In the genomic region with DNA sequence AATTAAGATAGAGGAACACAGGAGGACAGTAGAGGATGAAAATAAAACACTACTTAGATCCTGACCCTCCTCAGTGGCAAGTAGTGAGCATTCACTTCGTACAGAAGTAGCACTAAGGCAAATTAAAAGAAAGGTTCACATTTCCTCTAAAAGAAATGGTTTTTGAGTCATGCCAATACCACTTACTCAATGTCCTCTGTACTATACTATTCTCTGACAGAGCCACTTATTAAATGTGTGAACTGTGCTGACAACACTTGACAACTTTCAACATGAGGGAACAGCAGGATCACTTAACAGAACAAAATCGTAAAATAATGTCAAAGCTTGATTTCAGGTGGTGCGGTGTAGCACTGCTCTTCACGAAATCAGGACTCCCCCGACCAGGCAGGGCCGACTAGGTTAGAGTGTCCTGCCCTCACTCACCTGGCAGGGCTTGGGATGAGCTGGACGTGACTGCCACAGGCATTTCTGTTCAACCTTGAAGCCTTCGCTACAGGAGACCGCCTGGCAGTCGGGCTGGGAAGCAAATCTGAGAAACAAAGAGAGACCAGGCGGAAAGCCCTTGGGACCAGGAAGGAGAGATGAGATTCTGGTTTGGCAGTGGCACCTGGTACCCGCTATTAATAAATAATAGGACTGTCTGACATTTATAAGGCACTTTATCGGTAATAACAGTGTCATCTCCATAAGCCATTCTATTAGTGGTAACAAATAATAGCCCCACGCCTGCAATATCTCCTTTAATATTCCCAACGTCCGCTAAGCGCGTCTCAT, we compare ENCODE assay signal across 8 cellular contexts. TPM values are rescaled to one million over a fixed set of nuclear protein-coding genes. Genes with fewer than 3 reads are reported as not detected.
DNase-seq lines count a peak whose midpoint lies in the region; ATAC-seq and TF ChIP-seq lines count a peak whose summit lies in the region.

No MANE protein-coding gene starts in this region.

- TF ChIP-seq POLR2A in body of pancreas (IDR thresholded peaks at IDR 0.05): no peak

- H3K36me3 ChIP-seq in body of pancreas (replicated peaks in 1 of 2; ENCODE audit: insufficient read depth in 1 of 2, low read depth in 2 of 2) (no peaks in the 10 kb centered on the region), muscle layer of duodenum (ENCODE audit: control insufficient read depth in 1 of 2, insufficient read depth in 2 of 2, low read length in 2 of 2) (no peaks in the 10 kb centered on the region)

- H3K9me3 ChIP-seq in body of pancreas: no peaks in the 10 kb centered on the region
- H3K9me3 ChIP-seq in muscle layer of duodenum (ENCODE audit: control insufficient read depth in 1 of 2, low read length in 2 of 2): no peaks in the 10 kb centered on the region

- H3K4me1 ChIP-seq in body of pancreas (peaks cover 11% of the 10 kb centered on the region), muscle layer of duodenum (ENCODE audit: control insufficient read depth in 1 of 2, insufficient read depth in 2 of 2, low read length in 2 of 2) (peaks cover 0 to 14% of the 10 kb centered on the region in 2 donors)

- intact Hi-C loops in body of pancreas (cut with DNase I): no loop called here
- intact Hi-C loops in posterior vena cava (cut with DNase I): no loop called here

- 30 to 31% methylated on average over 18 of the region's 18 CpGs for WGBS in body of pancreas, 2 donors

- peak overlapping the region; percentile 53 for H3K4me3 ChIP-seq in AG10803 (ENCODE audit: low read length)
- H3K4me3 ChIP-seq in HL-60 (replicated peaks; ENCODE audit: insufficient read depth, low read length): peak overlapping the region; percentile 88
- peak overlapping the region; percentile 47 to 79 for H3K4me3 ChIP-seq in body of pancreas
- peak overlapping the region; percentile 59 to 75 for H3K4me3 ChIP-seq in muscle layer of duodenum (ENCODE audit: low read depth in 1 of 2, low read length in 2 of 2)

- H3K27me3 ChIP-seq in HL-60 (ENCODE audit: insufficient read depth, poor library complexity, severe bottlenecking) (no peaks in the 10 kb centered on the region), body of pancreas (no peaks in the 10 kb centered on the region), muscle layer of duodenum (ENCODE audit: low read depth, low read length) (peaks cover 8% of the 10 kb centered on the region)

- H3K27ac ChIP-seq in HL-60 (replicated peaks): peak overlapping the region; percentile 32; the same call in 1 of the 2 replicates
- H3K27ac ChIP-seq in body of pancreas: no peak overlapping the region
- H3K27ac ChIP-seq in muscle layer of duodenum (ENCODE audit: low read length): no peak overlapping the region

- ATAC-seq in body of pancreas (no peak), HG03135 (IDR thresholded peaks at IDR 0.05; ENCODE audit: unreplicated experiment) (no peak)

- DNase-seq in AG10803 (ENCODE audit: low read depth) (no peak), HL-60 (ENCODE audit: low read depth in 1 of 2, low spot score in 1 of 2) (no peak), body of pancreas (peak in 1 of 4 donors; percentile 13), SKM-1 (lab: John Stamatoyannopoulos, UW; ENCODE audit: unreplicated experiment) (no peak), posterior vena cava (ENCODE audit: low spot score) (no peak), RPMI8226 (no peak)

- TF ChIP-seq CTCF in AG10803 (conservative IDR thresholded peaks at IDR 0.05; ENCODE audit: low read length) (no peak), HL-60 (IDR thresholded peaks at IDR 0.05; ENCODE audit: insufficient read depth, low read length) (no peak), body of pancreas (IDR thresholded peaks at IDR 0.05) (no peak)

RNA-seq across cellular contexts. Expression of a gene that starts 0.6 kb away (rescaled TPM):
- total RNA-seq in body of pancreas: 1 to 10 TPM; 3.9 to 4.6 TPM
- 1 to 10 TPM in 1 of 2 donors, under 1 TPM in 1; 0.33 to 1.1 TPM for total RNA-seq in posterior vena cava
